Comparison of ENCODE assay signal across 18 cellular contexts in genomic region chr5:73968729-73969128, GRCh38.
DNase-seq lines count a peak whose midpoint lies in the region; TF ChIP-seq lines count a peak whose summit lies in the region.
"Had no signal": no experiment of that assay in that cellular context is flagged by ENCODE, and none has a peak within 500 bp of the region (broad histone marks: within the 10 kb centered on the region; RNA-seq: fewer than 3 reads in every experiment).

No MANE protein-coding gene starts in this region.

- WGBS in mammary epithelial cell (ENCODE audit: low coverage, missing lambda C conversion rate) = 4% methylated on average over 8 of the region's 8 CpGs

- TF ChIP-seq CTCF in mammary epithelial cell (conservative IDR thresholded peaks at IDR 0.05 in 1 of 2, IDR thresholded peaks at IDR 0.05 in 1 of 2; ENCODE audit: extremely low read depth in 1 of 2, insufficient read depth in 1 of 2, low read depth in 1 of 2, low read length in 2 of 2) (no peak), GM20000 (IDR thresholded peaks at IDR 0.05; ENCODE audit: extremely low read depth, missing control alignments) (no peak)

- DNase-seq in GM03348 (ENCODE audit: low spot score) = peak; percentile 13
- peak; percentile 48 for DNase-seq in mammary epithelial cell
- DNase-seq in middle frontal gyrus (ENCODE audit: extremely low spot score, low spot score) = peak; percentile 40
- DNase-seq in D341Med (ENCODE audit: low spot score) = no peak
- no peak for DNase-seq in stimulated activated naive CD4-positive, alpha-beta T cell (lab: John Stamatoyannopoulos, UW)
- DNase-seq in GM20000 (ENCODE audit: low spot score) = no peak
- DNase-seq: activated CD4-positive, alpha-beta T cell treated with anti-CD3 and anti-CD28 coated beads for 48 hours; CD8-positive, alpha-beta T cell; DND-41; foreskin keratinocyte; H7; hippocampal formation; KBM-7; NK-92 treated with Interleukin-12 subunit alpha and Interleukin-12 subunit beta, amount 100 ng/mL, for 24 hours; SK-N-SH; T-helper 2 cell had no signal

- no peaks in the 10 kb centered on the region for H3K79me2 ChIP-seq in mammary epithelial cell (ENCODE audit: insufficient read depth, low read length)

- H3K9me3 ChIP-seq in mammary epithelial cell (replicated peaks; ENCODE audit: insufficient read depth, low read length) = no peaks in the 10 kb centered on the region
- no peaks in the 10 kb centered on the region for H3K9me3 ChIP-seq in skeletal muscle satellite cell (replicated peaks; ENCODE audit: low read length)
- H3K9me3 ChIP-seq: SK-N-SH had no signal

- H3K4me3 ChIP-seq in mammary epithelial cell (replicated peaks in 1 of 3; ENCODE audit: insufficient read depth in 1 of 3, low read depth in 2 of 3, low read length in 3 of 3) = no peak overlapping the region
- H3K4me3 ChIP-seq in skeletal muscle satellite cell (ENCODE audit: low read length) = no peak overlapping the region

- H3K9ac ChIP-seq in mammary epithelial cell (ENCODE audit: insufficient read depth, low read length) (no peak overlapping the region), skeletal muscle satellite cell (ENCODE audit: low read depth, low read length) (no peak overlapping the region)
- H3K9ac ChIP-seq: SK-N-SH had no signal

- BruUV-seq in mammary epithelial cell (replicated peaks; lab: Mats Ljungman, UMichigan) = no TSS peak

- no peak overlapping the region for H3K27ac ChIP-seq in mammary epithelial cell (ENCODE audit: insufficient read depth, low read depth, low read length)
- H3K27ac ChIP-seq: epithelial cell of prostate, foreskin keratinocyte had no signal

- H3K4me2 ChIP-seq in mammary epithelial cell (ENCODE audit: insufficient read depth, low read depth, low read length) = peak overlapping the region; percentile 72
- H3K4me2 ChIP-seq in skeletal muscle satellite cell (ENCODE audit: low read length) = peak overlapping the region; percentile 42
- H3K4me2 ChIP-seq: SK-N-SH had no signal

- H3K4me1 ChIP-seq in mammary epithelial cell (ENCODE audit: insufficient read depth, low read length) (peaks cover 36% of the 10 kb centered on the region), skeletal muscle satellite cell (ENCODE audit: control insufficient read depth, insufficient read depth, low read length) (peaks cover 11% of the 10 kb centered on the region)

- dilution Hi-C loops in mammary epithelial cell (cut with HindIII; ENCODE audit: low sequenced_read_pairs) = no loop called here

- H4K20me1 ChIP-seq in mammary epithelial cell (ENCODE audit: insufficient read depth, low read length) = no peaks in the 10 kb centered on the region

- peak overlapping the region; percentile 63 for H2AFZ ChIP-seq in mammary epithelial cell (ENCODE audit: low read depth, low read length)

- in situ Hi-C loops in mammary epithelial cell (cut with MboI; ENCODE audit: low sequenced_read_pairs in 2 of 2) = no loop called here

- intact Hi-C loops in mammary epithelial cell (cut with micrococcal nuclease) = no loop called here

- no peaks in the 10 kb centered on the region for H3K27me3 ChIP-seq in mammary epithelial cell (ENCODE audit: insufficient read depth, low read length)
- peaks cover 5% of the 10 kb centered on the region for H3K27me3 ChIP-seq in skeletal muscle satellite cell (ENCODE audit: control insufficient read depth, insufficient read depth, low read length)
- H3K27me3 ChIP-seq: foreskin keratinocyte had no signal

- H3K36me3 ChIP-seq in mammary epithelial cell (ENCODE audit: insufficient read depth, low read length) (no peaks in the 10 kb centered on the region), skeletal muscle satellite cell (ENCODE audit: insufficient read depth, low read length) (no peaks in the 10 kb centered on the region)

- CTCF ChIA-PET in mammary epithelial cell (lab: Charles Lee; ENCODE audit: low non-redundant PET) = no interaction called here

Comparison
In these comparisons a context has a peak if more than half of its experiments do, and no peak if none do; other contexts are left out.
1. DNase-seq: peak in GM03348 (single experiment), mammary epithelial cell (single experiment) and middle frontal gyrus (single experiment); none in D341Med (single experiment), stimulated activated naive CD4-positive, alpha-beta T cell (0 of 6) and GM20000 (single experiment).